In the genomic region with DNA sequence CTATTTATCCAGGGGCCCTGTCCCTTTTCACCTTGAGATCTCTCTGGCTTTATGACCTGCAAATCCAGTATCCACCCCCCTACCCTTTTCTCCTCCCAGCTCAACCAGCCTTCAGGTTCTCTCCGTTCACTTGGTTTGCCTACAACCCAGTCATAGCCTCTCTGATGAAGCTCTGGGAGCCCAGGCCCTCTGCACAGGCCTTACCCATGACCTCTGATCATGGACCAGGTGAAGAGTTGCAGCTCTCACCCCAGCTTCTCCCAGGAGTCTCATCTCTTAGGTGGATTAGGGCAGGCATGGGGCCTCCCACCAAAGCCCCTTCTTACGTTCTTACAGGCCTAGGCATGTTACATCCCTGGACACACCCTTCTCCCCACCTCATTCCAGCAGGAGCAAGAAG, we compare ENCODE assay signal across 30 cellular contexts.
"Had no signal": no experiment of that assay in that cellular context is flagged by ENCODE, and none has a peak within 500 bp of the region (broad histone marks: within the 10 kb centered on the region; RNA-seq: fewer than 3 reads in every experiment).

No MANE protein-coding gene starts in this region.

- FAIRE-seq: endothelial cell of umbilical vein, kidney, pancreas had no signal

- ATAC-seq: activated T-cell treated with anti-CD3 and anti-CD28 coated beads, Interleukin-2, amount 50 U/mL, for 72 hours; body of pancreas; effector memory CD8-positive, alpha-beta T cell; gastroesophageal sphincter; pancreas; stimulated activated naive B cell treated with anti-CD40 and anti-IgM and Interleukin-4, amounts not matched to agents 10 μg/mL and 1 μg/mL and 100 μg/mL, for 72 hours had no signal

- H3K27ac ChIP-seq: body of pancreas, coronary artery, dorsolateral prefrontal cortex, gastroesophageal sphincter, neutrophil, pancreas, prostate gland, stomach, suprapubic skin, tibial artery, uterus had no signal

- H3K9me3 ChIP-seq: body of pancreas, neutrophil, pancreas, prostate gland, tibial artery, uterus had no signal

- H3K27me3 ChIP-seq: body of pancreas, dorsolateral prefrontal cortex, gastroesophageal sphincter, neutrophil, pancreas, stomach, suprapubic skin, tibial artery, uterus had no signal

- DNase-seq: activated B cell treated with CpG ODN at 0.5 μM for 24 hours; activated CD4-positive, alpha-beta T cell treated with anti-CD3 and anti-CD28 coated beads for 4 hours; activated CD4-positive, alpha-beta T cell treated with anti-CD3 and anti-CD28 coated beads, Interleukin-2, amount 50 U/mL, for 4 hours; activated naive CD4-positive, alpha-beta T cell; activated T-cell treated with anti-CD3 and anti-CD28 coated beads for 4 hours; activated T-cell treated with anti-CD3 and anti-CD28 coated beads, Interleukin-2, amount 50 U/mL, for 72 hours; anterior cingulate cortex; cerebellar nuclear complex; effector memory CD8-positive, alpha-beta T cell; hippocampal formation; pancreas; retina; stimulated activated CD4-positive, alpha-beta T cell treated with anti-CD3 and anti-CD28 coated beads, Interleukin-15, amount 100 ng/mL, for 24 hours; stimulated activated CD4-positive, alpha-beta T cell treated with anti-CD3 and anti-CD28 coated beads, Interleukin-2, amount 100 ng/mL, for 24 hours; stimulated activated naive B cell treated with anti-CD40 and anti-IgM and Interleukin-4, amounts not matched to agents 10 μg/mL and 1 μg/mL and 100 μg/mL, for 72 hours; stomach; T-helper 2 cell; tibial artery; uterus had no signal

- H3K36me3 ChIP-seq: gastroesophageal sphincter, neutrophil, pancreas, prostate gland, stomach, suprapubic skin, tibial artery, uterus had no signal

- H3K4me3 ChIP-seq: body of pancreas, coronary artery, dorsolateral prefrontal cortex, gastroesophageal sphincter, lung, pancreas, prostate gland, smooth muscle cell, stomach, suprapubic skin, tibial artery, uterus had no signal

- H3K4me1 ChIP-seq: body of pancreas, gastroesophageal sphincter, pancreas, prostate gland, stomach, suprapubic skin, tibial artery, uterus had no signal
